In the genomic region with DNA sequence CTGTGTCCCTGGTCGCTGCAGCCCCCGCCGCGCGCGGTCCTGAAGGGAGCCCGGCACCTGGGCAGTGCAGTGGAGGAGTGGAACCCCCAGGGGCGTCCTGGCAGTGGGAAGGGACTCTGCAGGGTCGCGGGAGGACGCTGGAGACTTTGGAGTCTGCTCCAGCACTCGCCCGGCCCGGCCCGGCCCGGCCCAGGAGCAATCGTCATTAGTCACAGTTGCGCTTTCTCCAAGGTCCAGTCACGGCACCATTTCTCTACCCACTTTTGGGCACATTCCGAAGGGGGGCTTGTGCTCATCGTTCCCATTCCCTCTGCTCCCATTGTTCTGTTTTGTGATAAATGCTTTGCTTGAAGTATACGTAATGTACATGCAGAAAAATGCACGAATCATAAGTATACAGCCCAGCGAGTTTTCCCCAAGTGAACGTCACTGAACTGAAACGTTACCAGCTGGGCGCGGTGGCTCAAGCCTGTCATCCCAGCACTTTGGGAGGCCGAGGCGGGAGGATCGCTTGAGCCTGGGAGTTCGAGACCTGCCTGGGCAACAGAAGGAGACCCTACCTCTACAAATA, we compare ENCODE assay signal across 1 cellular context.
TF ChIP-seq lines count a peak whose summit lies in the region.

No MANE protein-coding gene starts in this region.

TF ChIP-seq in endothelial cell of umbilical vein, 7 proteins besides CTCF, POLR2A, EP300 and RAD21 (continued from another document):
- TF ChIP-seq MYC (IDR thresholded peaks at IDR 0.05; ENCODE audit: low read depth, low read length) (no peak), JUN (IDR thresholded peaks at IDR 0.05; ENCODE audit: borderline replicate concordance, insufficient read depth, insufficient read length, low read depth) (no peak), EZH2 (IDR thresholded peaks at IDR 0.05; ENCODE audit: borderline replicate concordance, low read depth, low read length, severe bottlenecking) (no peak), POLR2AphosphoS5 (IDR thresholded peaks at IDR 0.05; ENCODE audit: insufficient read depth, low read depth, low read length) (no peak), GATA2 (IDR thresholded peaks at IDR 0.05; ENCODE audit: insufficient read depth, insufficient read length, low read depth, low read length) (no peak)
- TF ChIP-seq, protein P1, sequence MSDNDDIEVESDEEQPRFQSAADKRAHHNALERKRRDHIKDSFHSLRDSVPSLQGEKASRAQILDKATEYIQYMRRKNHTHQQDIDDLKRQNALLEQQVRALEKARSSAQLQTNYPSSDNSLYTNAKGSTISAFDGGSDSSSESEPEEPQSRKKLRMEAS (IDR thresholded peaks at IDR 0.05; ENCODE audit: insufficient read depth, insufficient read length): no peak
TF ChIP-seq in endothelial cell of umbilical vein: peak in this region for 0.
